ENCODE assay signal across 23 cellular contexts in the genomic region with DNA sequence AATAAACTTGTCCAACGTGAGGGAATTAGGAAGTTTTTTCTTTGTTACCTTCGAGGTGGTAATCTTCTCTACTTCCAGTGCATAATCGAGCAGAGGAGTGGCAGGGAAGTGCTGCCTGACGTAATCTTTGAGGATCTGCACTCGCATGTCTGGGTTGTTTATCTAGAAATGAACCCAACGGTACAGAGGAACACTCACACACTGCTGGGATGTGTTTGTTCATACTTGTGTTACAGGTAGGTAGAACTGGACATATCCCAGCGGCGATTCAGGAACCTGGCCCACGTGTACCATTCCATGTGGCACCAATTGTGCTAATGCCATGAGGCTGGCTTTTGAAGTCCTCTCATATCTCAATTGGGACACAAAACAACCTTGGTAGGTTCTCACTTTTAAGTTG. TPM values are rescaled to one million over a fixed set of nuclear protein-coding genes. Genes with fewer than 3 reads are reported as not detected.
DNase-seq lines count a peak whose midpoint lies in the region; ATAC-seq and TF ChIP-seq lines count a peak whose summit lies in the region.
"Had no signal": no experiment of that assay in that cellular context is flagged by ENCODE, and none has a peak within 500 bp of the region (broad histone marks: within the 10 kb centered on the region; RNA-seq: fewer than 3 reads in every experiment).

No MANE protein-coding gene starts in this region.

- H3K27ac ChIP-seq in thyroid gland (peak overlapping the region; percentile 26 to 66 (median 44)), vagina (no peak overlapping the region)
- H3K27ac ChIP-seq: uterus had no signal

- intact Hi-C loops in thyroid gland (cut with DNase I) (no loop called here), vagina (cut with DNase I) (no loop called here)

- peak overlapping the region; percentile 32 to 66 for H3K4me3 Mint-ChIP-seq in activated T-cell treated with anti-CD3 and anti-CD28 coated beads, Interleukin-2, amount 50 U/mL, for 72 hours
- H3K4me3 Mint-ChIP-seq in T-helper 2 cell treated with Interferon-gamma antibody and Interleukin-4, amounts not matched to agents 5 μg/mL and 100 μg/mL, for 36 hours, result peak overlapping the region; percentile 79
- H3K4me3 Mint-ChIP-seq: central memory CD8-positive, alpha-beta T cell had no signal

- ATAC-seq in activated T-cell treated with anti-CD3 and anti-CD28 coated beads, Interleukin-2, amount 50 U/mL, for 72 hours (replicated peaks in 1 of 2), result no peak
- no peak for ATAC-seq in GM18858 (IDR thresholded peaks at IDR 0.05; ENCODE audit: unreplicated experiment)
- ATAC-seq in HG03354 (IDR thresholded peaks at IDR 0.05; ENCODE audit: poor library complexity, severe bottlenecking, unreplicated experiment), result no peak
- ATAC-seq: HCT116 had no signal

- WGBS in thyroid gland, 2 donors, result 31 to 41% methylated on average over 9 of the region's 9 CpGs

- peak in 1 of 2 donors; percentile 32 for TF ChIP-seq POLR2A in thyroid gland (IDR thresholded peaks at IDR 0.05)
- TF ChIP-seq POLR2A in vagina (IDR thresholded peaks at IDR 0.05), result no peak

- H3K9me3 Mint-ChIP-seq in activated T-cell treated with anti-CD3 and anti-CD28 coated beads, Interleukin-2, amount 50 U/mL, for 72 hours, result no peaks in the 10 kb centered on the region
- H3K9me3 Mint-ChIP-seq in T-helper 2 cell treated with Interferon-gamma antibody and Interleukin-4, amounts not matched to agents 5 μg/mL and 100 μg/mL, for 36 hours, result no peaks in the 10 kb centered on the region
- H3K9me3 Mint-ChIP-seq: CD8-positive, alpha-beta memory T cell; central memory CD8-positive, alpha-beta T cell had no signal

- TF ChIP-seq CTCF in epithelial cell of esophagus (IDR thresholded peaks at IDR 0.05; ENCODE audit: insufficient read depth, low read depth, low read length, missing control alignments), result no peak
- TF ChIP-seq CTCF in thyroid gland (IDR thresholded peaks at IDR 0.05), result no peak
- no peak for TF ChIP-seq CTCF in vagina (IDR thresholded peaks at IDR 0.05)

- H3K9me3 ChIP-seq in thyroid gland, result no peaks in the 10 kb centered on the region
- no peaks in the 10 kb centered on the region for H3K9me3 ChIP-seq in vagina
- H3K9me3 ChIP-seq: uterus had no signal

- peaks cover 3 to 18% of the 10 kb centered on the region in 2 donors for H3K36me3 Mint-ChIP-seq in activated T-cell treated with anti-CD3 and anti-CD28 coated beads, Interleukin-2, amount 50 U/mL, for 72 hours (ENCODE audit: insufficient read depth in 2 of 2)
- H3K36me3 Mint-ChIP-seq in T-helper 2 cell treated with Interferon-gamma antibody and Interleukin-4, amounts not matched to agents 5 μg/mL and 100 μg/mL, for 36 hours (ENCODE audit: low read depth), result peaks cover 65% of the 10 kb centered on the region

- DNase-seq in activated T-cell treated with anti-CD3 and anti-CD28 coated beads, Interleukin-2, amount 50 U/mL, for 72 hours, result no peak
- DNase-seq in activated T-cell treated with anti-CD3 and anti-CD28 coated beads, Interleukin-2, amount 50 U/mL, for 1 hour, result no peak
- peak; percentile 28 for DNase-seq in T-helper 2 cell treated with Interferon-gamma antibody and Interleukin-4, amounts not matched to agents 5 μg/mL and 100 μg/mL, for 36 hours (ENCODE audit: low spot score)
- DNase-seq in epithelial cell of esophagus (ENCODE audit: low read depth), result peak; percentile 85
- peak; percentile 67 to 73 for DNase-seq in thyroid gland
- no peak for DNase-seq in vagina (ENCODE audit: extremely low spot score in 2 of 2)
- DNase-seq: activated CD4-positive, alpha-beta T cell treated with anti-CD3 and anti-CD28 coated beads, Interleukin-2, amount 50 U/mL, for 4 hours; anterior cingulate cortex; CD8-positive, alpha-beta memory T cell; DMS79; effector CD4-positive, alpha-beta T cell; KG1; NCI-H2029 treated with DMSO at 0.1 percent for 48 hours; NCI-H446 treated with DMSO at 0.1 percent for 48 hours; NK-92 treated with Interleukin-12 subunit alpha and Interleukin-12 subunit beta, amount 100 ng/mL, for 24 hours; stimulated activated CD4-positive, alpha-beta T cell treated with anti-CD3 and anti-CD28 coated beads, Interleukin-4, amount 100 ng/mL, for 4 hours; substantia nigra; uterus had no signal

- H3K36me3 ChIP-seq in thyroid gland (peaks cover 7 to 21% of the 10 kb centered on the region in 2 donors), vagina (peaks cover 0 to 56% of the 10 kb centered on the region in 2 donors)
- H3K36me3 ChIP-seq: uterus had no signal

- H3K4me3 ChIP-seq in epithelial cell of esophagus (ENCODE audit: low read length) (no peak overlapping the region), thyroid gland (replicated peaks in 1 of 3) (no peak overlapping the region), vagina (no peak overlapping the region)
- H3K4me3 ChIP-seq: uterus had no signal

- H3K27me3 ChIP-seq in thyroid gland (no peaks in the 10 kb centered on the region), vagina (no peaks in the 10 kb centered on the region)
- H3K27me3 ChIP-seq: uterus had no signal

- H3K4me1 ChIP-seq in thyroid gland, result peaks cover 0 to 4% of the 10 kb centered on the region in 2 donors
- no peaks in the 10 kb centered on the region for H3K4me1 ChIP-seq in vagina
- H3K4me1 ChIP-seq: uterus had no signal

- H3K27ac Mint-ChIP-seq in activated T-cell treated with anti-CD3 and anti-CD28 coated beads, Interleukin-2, amount 50 U/mL, for 72 hours, result peak overlapping the region; percentile 87
- peak overlapping the region; percentile 93 for H3K27ac Mint-ChIP-seq in T-helper 2 cell treated with Interferon-gamma antibody and Interleukin-4, amounts not matched to agents 5 μg/mL and 100 μg/mL, for 36 hours

- H3K27me3 Mint-ChIP-seq in activated T-cell treated with anti-CD3 and anti-CD28 coated beads, Interleukin-2, amount 50 U/mL, for 72 hours (ENCODE audit: low read depth), result no peaks in the 10 kb centered on the region
- no peaks in the 10 kb centered on the region for H3K27me3 Mint-ChIP-seq in T-helper 2 cell treated with Interferon-gamma antibody and Interleukin-4, amounts not matched to agents 5 μg/mL and 100 μg/mL, for 36 hours (ENCODE audit: low read depth)
- H3K27me3 Mint-ChIP-seq: CD8-positive, alpha-beta memory T cell; central memory CD8-positive, alpha-beta T cell had no signal

- peaks cover 42% of the 10 kb centered on the region for H3K4me1 Mint-ChIP-seq in activated T-cell treated with anti-CD3 and anti-CD28 coated beads, Interleukin-2, amount 50 U/mL, for 72 hours (ENCODE audit: low read depth)
- H3K4me1 Mint-ChIP-seq in T-helper 2 cell treated with Interferon-gamma antibody and Interleukin-4, amounts not matched to agents 5 μg/mL and 100 μg/mL, for 36 hours (ENCODE audit: low read depth), result peaks cover 54% of the 10 kb centered on the region
- H3K4me1 Mint-ChIP-seq: central memory CD8-positive, alpha-beta T cell had no signal

RNA-seq across cellular contexts. Expression of gene KLHL11, which starts 4.2 kb away (rescaled TPM):
- total RNA-seq in activated T-cell treated with anti-CD3 and anti-CD28 coated beads, Interleukin-2, amount 50 U/mL, for 72 hours, result 10 to 100 TPM; 17.6 to 24.4 TPM
- 10 to 100 TPM; 46.0 to 60.7 (median 46.9) TPM for total RNA-seq in thyroid gland
- total RNA-seq in vagina, result 15.2 TPM

RNA-seq across cellular contexts. Expression of gene KLHL10, which starts 31.8 kb away (rescaled TPM):
- total RNA-seq in activated T-cell treated with anti-CD3 and anti-CD28 coated beads, Interleukin-2, amount 50 U/mL, for 72 hours, result under 1 TPM in 1 of 2 donors, not detected in 1; 0.36 TPM
- total RNA-seq in thyroid gland (1 to 10 TPM in 1 of 4 donors, under 1 TPM in 1, not detected in 2; 0.33 to 1.6 TPM), vagina (not detected)
- total RNA-seq: CD8-positive, alpha-beta memory T cell; glomerular endothelial cell had no signal

RNA-seq across cellular contexts. Expression of gene NT5C3B, which starts 33.4 kb away (rescaled TPM):
- total RNA-seq in activated T-cell treated with anti-CD3 and anti-CD28 coated beads, Interleukin-2, amount 50 U/mL, for 72 hours, result 10 to 100 TPM; 34.9 to 49.5 TPM
- total RNA-seq in thyroid gland, result 100 to 1,000 TPM in 2 of 4 donors, 10 to 100 TPM in 2; 97.3 to 132 (median 110) TPM
- total RNA-seq in vagina, result 71.5 TPM

RNA-seq across cellular contexts. Expression of gene ACLY, which starts 49.3 kb away (rescaled TPM):
- total RNA-seq in activated T-cell treated with anti-CD3 and anti-CD28 coated beads, Interleukin-2, amount 50 U/mL, for 72 hours, result 100 to 1,000 TPM; 124 to 129 TPM
- total RNA-seq in thyroid gland (10 to 100 TPM; 62.6 to 85.2 (median 78.8) TPM), vagina (74.9 TPM)

RNA-seq across cellular contexts. Expression of gene FKBP10, which starts 56.6 kb away (rescaled TPM):
- 1 to 10 TPM; 3.2 TPM for total RNA-seq in activated T-cell treated with anti-CD3 and anti-CD28 coated beads, Interleukin-2, amount 50 U/mL, for 72 hours
- total RNA-seq in thyroid gland, result 10 to 100 TPM; 42.2 to 75.3 (median 60.4) TPM
- total RNA-seq in vagina, result 53.5 TPM

Comparison
In these comparisons a context has a peak if more than half of its experiments do, and no peak if none do; other contexts are left out.
1. DNase-seq: peak in T-helper 2 cell treated with Interferon-gamma antibody and Interleukin-4, amounts not matched to agents 5 μg/mL and 100 μg/mL, for 36 hours (single experiment), epithelial cell of esophagus (single experiment) and thyroid gland (2 of 2); none in activated T-cell treated with anti-CD3 and anti-CD28 coated beads, Interleukin-2, amount 50 U/mL, for 72 hours (0 of 2), activated T-cell treated with anti-CD3 and anti-CD28 coated beads, Interleukin-2, amount 50 U/mL, for 1 hour (single experiment) and vagina (0 of 2).